9 cellular contexts compared by ENCODE assay signal in the genomic region with DNA sequence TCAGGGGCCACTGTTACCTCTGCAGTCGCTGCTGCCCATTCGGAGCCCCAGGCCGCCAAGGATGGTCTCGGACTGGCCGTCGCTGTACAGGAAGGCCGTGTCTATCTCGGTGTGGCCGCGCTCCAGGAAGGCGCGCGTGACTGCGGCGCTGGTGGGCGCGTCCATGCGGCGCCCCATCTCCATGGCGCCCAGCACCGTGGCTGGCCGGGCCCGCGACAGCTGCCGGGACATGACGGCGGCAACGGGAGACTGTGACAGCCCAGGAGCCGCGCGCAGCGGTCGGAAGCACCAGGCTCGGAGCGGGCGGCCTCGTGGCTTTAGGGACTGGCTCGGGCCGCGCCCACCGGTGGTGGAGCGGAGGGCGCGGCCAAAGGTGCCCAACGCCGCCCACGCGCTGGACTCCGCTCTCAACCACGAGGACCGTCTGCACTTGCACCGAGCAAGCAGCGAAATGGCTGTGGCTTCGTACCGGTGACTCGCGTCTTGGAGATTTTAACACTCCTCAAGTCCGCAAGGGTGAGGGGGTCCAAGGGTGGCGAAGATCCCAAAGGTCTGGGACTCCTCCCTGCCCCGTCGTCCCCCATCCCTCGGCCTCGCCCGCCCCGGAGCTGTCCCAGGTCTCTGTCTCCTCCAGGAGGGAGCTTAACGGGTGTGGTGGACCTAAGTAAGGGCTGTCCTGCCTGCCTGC. TPM values are rescaled to one million over a fixed set of nuclear protein-coding genes. Genes with fewer than 3 reads are reported as not detected.
DNase-seq lines count a peak whose midpoint lies in the region; ATAC-seq and TF ChIP-seq lines count a peak whose summit lies in the region.
"Not testable (repeated sequence)": the region's sequence is repeated elsewhere in the genome, so short reads cannot be mapped to it uniquely, and the experiment has no call there.
"Had no signal": no experiment of that assay in that cellular context is flagged by ENCODE, and none has a peak within 500 bp of the region (broad histone marks: within the 10 kb centered on the region; RNA-seq: fewer than 3 reads in every experiment).

No MANE protein-coding gene starts in this region.

- not testable (repeated sequence) for H3K4me3 ChIP-seq in body of pancreas; right cardiac atrium (ENCODE audit: low read length); parathyroid adenoma (ENCODE audit: low read depth, low read length)
- peak overlapping the region; percentile 24 for H3K4me3 ChIP-seq in epithelial cell of proximal tubule (ENCODE audit: low read depth, low read length)
- H3K4me3 ChIP-seq in lower lobe of right lung, result peak overlapping the region; percentile 11
- peak overlapping the region; percentile 26 for H3K4me3 ChIP-seq in suprapubic skin

- TF ChIP-seq CTCF in body of pancreas (IDR thresholded peaks at IDR 0.05); epithelial cell of proximal tubule (conservative IDR thresholded peaks at IDR 0.05; ENCODE audit: low read depth, low read length); lower lobe of right lung (IDR thresholded peaks at IDR 0.05); parathyroid adenoma (IDR thresholded peaks at IDR 0.05); suprapubic skin (IDR thresholded peaks at IDR 0.05): not testable (repeated sequence)

- TF ChIP-seq POLR2A in body of pancreas (IDR thresholded peaks at IDR 0.05); suprapubic skin (IDR thresholded peaks at IDR 0.05): not testable (repeated sequence)

- peak overlapping the region; percentile 53 for H3K4me2 ChIP-seq in parathyroid adenoma (ENCODE audit: low read length)

- DNase-seq in CD1c-positive myeloid dendritic cell (ENCODE audit: extremely low spot score) (peak; percentile 54), SW480 (ENCODE audit: low spot score) (peak; percentile 41), suprapubic skin (ENCODE audit: low spot score in 2 of 2) (peak in 1 of 2 donors; percentile 32)
- DNase-seq in body of pancreas; epithelial cell of proximal tubule (ENCODE audit: low read depth); right cardiac atrium; lower lobe of right lung: not testable (repeated sequence)

- intact Hi-C loops in body of pancreas (cut with DNase I); right cardiac atrium (cut with DNase I); lower lobe of right lung (cut with DNase I): not testable (repeated sequence)

- peak overlapping the region in 1 of 4 donors; percentile 5 for H3K27ac ChIP-seq in body of pancreas
- not testable (repeated sequence) for H3K27ac ChIP-seq in right cardiac atrium (ENCODE audit: low read length); lower lobe of right lung; parathyroid adenoma; suprapubic skin

- peak overlapping the region; percentile 45 for H2AFZ ChIP-seq in parathyroid adenoma

- WGBS in body of pancreas, 2 donors, result 57 to 85% methylated on average over 16 to 37 of the region's 66 CpGs
- 17% methylated on average over 56 of the region's 66 CpGs for WGBS in right cardiac atrium
- 14% methylated on average over 10 of the region's 66 CpGs for WGBS in suprapubic skin

- not testable (repeated sequence) for H3K79me2 ChIP-seq in parathyroid adenoma

- H3K9me3 ChIP-seq in body of pancreas; right cardiac atrium (ENCODE audit: control insufficient read depth, low read length); parathyroid adenoma (ENCODE audit: control insufficient read depth, low read length); suprapubic skin: not testable (repeated sequence)
- H3K9me3 ChIP-seq in lower lobe of right lung, result peaks cover 12% of the 10 kb centered on the region

- not testable (repeated sequence) for TF ChIP-seq EP300 in suprapubic skin (IDR thresholded peaks at IDR 0.05)

- H3K36me3 ChIP-seq in body of pancreas (replicated peaks in 1 of 2; ENCODE audit: insufficient read depth in 1 of 2, low read depth in 2 of 2); lower lobe of right lung; parathyroid adenoma (ENCODE audit: control insufficient read depth, insufficient read depth, low read length); suprapubic skin: not testable (repeated sequence)

- ATAC-seq in body of pancreas (peak; percentile 43), right cardiac atrium (peak; percentile 68 to 70), lower lobe of right lung (peak; percentile 64 to 75)

- peaks cover 45% of the 10 kb centered on the region for H3K4me1 ChIP-seq in body of pancreas
- not testable (repeated sequence) for H3K4me1 ChIP-seq in right cardiac atrium (ENCODE audit: control insufficient read depth, insufficient read depth, low read length); lower lobe of right lung; parathyroid adenoma; suprapubic skin

- not testable (repeated sequence) for H3K9ac ChIP-seq in parathyroid adenoma

- H3K27me3 ChIP-seq in body of pancreas; right cardiac atrium (ENCODE audit: control insufficient read depth, insufficient read depth); lower lobe of right lung (ENCODE audit: low read depth); parathyroid adenoma (ENCODE audit: control insufficient read depth, insufficient read depth, low read length); suprapubic skin: not testable (repeated sequence)

RNA-seq across cellular contexts. Expression of a gene that starts 14.6 kb away (rescaled TPM):
- total RNA-seq in body of pancreas (100 to 1,000 TPM in 1 of 2 donors, 10 to 100 TPM in 1; 57.4 to 479 TPM), epithelial cell of proximal tubule (0.36 and 1.3 TPM in 2 replicates), right cardiac atrium (under 1 TPM in 3 of 4 donors, not detected in 1; 0.17 to 0.26 (median 0.22) TPM), lower lobe of right lung (0.30 TPM), suprapubic skin (10 to 100 TPM in 1 of 4 donors, 1 to 10 TPM in 3; 1.7 to 10.1 (median 3.4) TPM)
- polyA plus RNA-seq in right cardiac atrium, result 0.20 TPM
- polyA plus RNA-seq: immature natural killer cell had no signal

RNA-seq across cellular contexts. Expression of a gene that starts 22.4 kb away (rescaled TPM):
- total RNA-seq in body of pancreas, result 10 to 100 TPM; 17.6 to 27.7 TPM
- total RNA-seq in epithelial cell of proximal tubule, result 47.2 and 117 TPM in 2 replicates
- 10 to 100 TPM; 10.1 to 21.1 (median 12.1) TPM for total RNA-seq in right cardiac atrium
- 14.8 TPM for polyA plus RNA-seq in right cardiac atrium
- 16.4 TPM for total RNA-seq in lower lobe of right lung
- total RNA-seq in suprapubic skin, result 10 to 100 TPM; 13.2 to 32.4 (median 22.9) TPM

RNA-seq across cellular contexts. Expression of a gene that starts 22.7 kb away (rescaled TPM):
- total RNA-seq in body of pancreas, result 10 to 100 TPM; 15.3 to 23.7 TPM
- total RNA-seq in epithelial cell of proximal tubule, result 28.8 and 60.3 TPM in 2 replicates
- total RNA-seq in right cardiac atrium, result 10 to 100 TPM; 25.9 to 31.9 (median 30.8) TPM
- polyA plus RNA-seq in right cardiac atrium, result 11.5 TPM
- 39.2 TPM for total RNA-seq in lower lobe of right lung
- 10 to 100 TPM; 33.5 to 83.4 (median 48.9) TPM for total RNA-seq in suprapubic skin

RNA-seq across cellular contexts. Expression of a gene that starts 38.0 kb away (rescaled TPM):
- total RNA-seq in body of pancreas (10 to 100 TPM; 24.1 to 45.1 TPM), epithelial cell of proximal tubule (92.4 and 102 TPM in 2 replicates), right cardiac atrium (10 to 100 TPM; 29.7 to 41.9 (median 40.0) TPM), lower lobe of right lung (37.4 TPM), suprapubic skin (10 to 100 TPM; 64.8 to 95.6 (median 69.4) TPM)
- 25.9 TPM for polyA plus RNA-seq in right cardiac atrium

RNA-seq across cellular contexts. Expression of a gene that starts 38.1 kb away (rescaled TPM):
- total RNA-seq in body of pancreas (10 to 100 TPM in 1 of 2 donors, 1 to 10 TPM in 1; 9.6 to 23.4 TPM), epithelial cell of proximal tubule (21.7 and 23.7 TPM in 2 replicates), right cardiac atrium (1 to 10 TPM; 6.6 to 7.3 (median 7.2) TPM), lower lobe of right lung (15.4 TPM), suprapubic skin (10 to 100 TPM; 10.5 to 14.0 (median 12.5) TPM)
- polyA plus RNA-seq in right cardiac atrium, result 9.2 TPM

Comparison
In these comparisons a context has a peak if more than half of its experiments do, and no peak if none do; other contexts are left out.
1. RNA of a gene that starts 14.6 kb away (total RNA-seq): 57.4 to 479 TPM in body of pancreas; 1.7 to 10.1 TPM in suprapubic skin, 0.36 to 1.3 TPM in epithelial cell of proximal tubule, 0.30 TPM in lower lobe of right lung (single experiment) and 0.17 to 0.26 TPM in right cardiac atrium; every median in the first group is over 4 times any median in the second.
2. Peak in every context shown above with its lines, with median percentiles within 50 percentile points of each other: ATAC-seq.